1 cellular context compared by ENCODE assay signal in genomic region chr14:69050235-69051184, GRCh38.
TF ChIP-seq lines count a peak whose summit lies in the region.

No MANE protein-coding gene starts in this region.

TF ChIP-seq in H1, 55 proteins besides CTCF, POLR2A, EP300 and RAD21 (continued from another document):
- TF ChIP-seq GTF2F1 (IDR thresholded peaks at IDR 0.05; ENCODE audit: borderline replicate concordance, low read depth, low read length) (no peak), E2F6 (IDR thresholded peaks at IDR 0.05) (no peak), KDM4A (IDR thresholded peaks at IDR 0.05; ENCODE audit: low read depth, low read length, severe bottlenecking) (no peak), SP2 (IDR thresholded peaks at IDR 0.05; ENCODE audit: low read length) (no peak), NANOG (IDR thresholded peaks at IDR 0.05; ENCODE audit: insufficient read depth, low read depth, low read length, poor library complexity, severe bottlenecking) (no peak), USF2 (IDR thresholded peaks at IDR 0.05; ENCODE audit: low read length) (no peak), SIN3A (conservative IDR thresholded peaks at IDR 0.05 in 1 of 2, IDR thresholded peaks at IDR 0.05 in 1 of 2; ENCODE audit: low read depth in 1 of 2, low read length in 2 of 2) (no peak), BCL11A (IDR thresholded peaks at IDR 0.05; ENCODE audit: low read depth in 2 of 2, low read length in 2 of 2) (no peak), GABPA (IDR thresholded peaks at IDR 0.05; ENCODE audit: borderline replicate concordance, insufficient read depth, low read length) (no peak), CBX5 (IDR thresholded peaks at IDR 0.05; ENCODE audit: low read depth, low read length) (no peak), HDAC6 (IDR thresholded peaks at IDR 0.05; ENCODE audit: low read depth, low read length) (no peak), CEBPB (IDR thresholded peaks at IDR 0.05; ENCODE audit: low read depth, low read length) (no peak), TAF7 (optimal IDR thresholded peaks at IDR 0.05; ENCODE audit: borderline replicate concordance, low read depth, low read length) (no peak), JUND (IDR thresholded peaks at IDR 0.05; ENCODE audit: low read length) (no peak), TCF12 (IDR thresholded peaks at IDR 0.05; ENCODE audit: low read depth, low read length) (no peak)
